18 cellular contexts compared by ENCODE assay signal in the genomic region with DNA sequence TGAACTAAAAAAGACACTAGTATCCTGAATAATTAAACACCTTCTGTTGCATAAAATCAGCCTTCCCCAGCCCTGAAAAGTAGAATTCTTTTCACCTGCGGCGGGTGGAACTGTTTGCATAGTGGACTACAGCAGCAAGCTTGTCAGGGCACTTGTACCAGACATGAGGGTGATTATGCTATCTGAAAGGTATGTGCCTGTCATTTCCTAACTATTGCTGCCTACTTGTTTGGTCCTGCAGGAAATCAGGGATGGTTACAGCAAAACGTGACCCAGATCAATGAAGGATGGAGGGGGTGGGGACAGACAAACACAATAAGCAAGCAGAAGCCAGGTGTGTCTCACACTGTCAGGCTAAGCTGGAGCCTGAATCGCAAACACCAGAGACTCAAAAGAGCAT.
DNase-seq lines count a peak whose midpoint lies in the region; ATAC-seq and TF ChIP-seq lines count a peak whose summit lies in the region.
"Had no signal": no experiment of that assay in that cellular context is flagged by ENCODE, and none has a peak within 500 bp of the region (broad histone marks: within the 10 kb centered on the region; RNA-seq: fewer than 3 reads in every experiment).

No MANE protein-coding gene starts in this region.

- H3K27me3 ChIP-seq in body of pancreas (no peaks in the 10 kb centered on the region), neuronal stem cell (ENCODE audit: control insufficient read depth in 3 of 3, insufficient read depth in 3 of 3, low read depth in 1 of 3, low read length in 3 of 3) (no peaks in the 10 kb centered on the region), ovary (no peaks in the 10 kb centered on the region), mesendoderm (ENCODE audit: insufficient read depth, low read length, poor library complexity) (no peaks in the 10 kb centered on the region)
- H3K27me3 ChIP-seq: adrenal gland had no signal

- no peak overlapping the region for H3K23ac ChIP-seq in neuronal stem cell (ENCODE audit: low read depth, low read length, poor library complexity)
- H3K23ac ChIP-seq in mesendoderm (ENCODE audit: low read length), result no peak overlapping the region

- H3K4ac ChIP-seq in neuronal stem cell (ENCODE audit: low read length), result no peak overlapping the region
- no peak overlapping the region for H3K4ac ChIP-seq in mesendoderm (ENCODE audit: low read depth, low read length)

- peak; percentile 73 for ATAC-seq in body of pancreas
- ATAC-seq: T-cell had no signal

- H2AK5ac ChIP-seq in neuronal stem cell (ENCODE audit: low read depth, low read length), result no peak overlapping the region
- no peak overlapping the region for H2AK5ac ChIP-seq in mesendoderm (ENCODE audit: low read length)

- H2BK15ac ChIP-seq in neuronal stem cell (ENCODE audit: low read length), result no peak overlapping the region
- no peak overlapping the region for H2BK15ac ChIP-seq in mesendoderm (replicated peaks; ENCODE audit: low read depth)

- no peak overlapping the region for H2BK12ac ChIP-seq in neuronal stem cell (ENCODE audit: low read length)

- 44 to 68% methylated on average over 4 of the region's 4 CpGs for WGBS in body of pancreas, 2 donors
- no CpG with 5 or more reads among the region's 4 CpGs for WGBS in neuronal stem cell (ENCODE audit: extremely low coverage in 2 of 2, insufficient read length in 2 of 2, insufficient replicate concordance in 1 of 2), 2 donors
- WGBS in ovary, 3 donors, result 87 to 90% (median 90%) methylated on average over 4 of the region's 4 CpGs
- no CpG with 5 or more reads among the region's 4 CpGs for WGBS in mesendoderm (ENCODE audit: extremely low coverage, insufficient coverage, low lambda C conversion rate)

- H3K27ac Mint-ChIP-seq in T-helper 2 cell treated with Interferon-gamma antibody and Interleukin-4, amounts not matched to agents 5 μg/mL and 100 μg/mL, for 36 hours, result no peak overlapping the region
- H3K27ac Mint-ChIP-seq: activated CD4-positive, alpha-beta T cell treated with anti-CD3 and anti-CD28 coated beads, Interleukin-2, amount 10 ng/mL, durations not matched to agents 24 days and 14 days; T-cell had no signal

- H3K9me3 ChIP-seq in body of pancreas (no peaks in the 10 kb centered on the region), neuronal stem cell (replicated peaks in 1 of 2; ENCODE audit: control insufficient read depth in 2 of 2, insufficient read depth in 1 of 2, low read depth in 1 of 2, low read length in 2 of 2) (no peaks in the 10 kb centered on the region), ovary (no peaks in the 10 kb centered on the region)
- H3K9me3 ChIP-seq: adrenal gland had no signal

- H3K4me3 Mint-ChIP-seq in T-helper 2 cell treated with Interferon-gamma antibody and Interleukin-4, amounts not matched to agents 5 μg/mL and 100 μg/mL, for 36 hours, result no peak overlapping the region
- H3K4me3 Mint-ChIP-seq: activated CD4-positive, alpha-beta T cell treated with anti-CD3 and anti-CD28 coated beads, Interleukin-2, amount 10 ng/mL, durations not matched to agents 24 days and 14 days; CD4-positive, CD25-positive, alpha-beta regulatory T cell; T-cell had no signal

- intact Hi-C loops in body of pancreas (cut with DNase I) (no loop called here), ovary (cut with DNase I) (no loop called here)

- no peak overlapping the region for H2BK5ac ChIP-seq in neuronal stem cell (ENCODE audit: low read length)
- H2BK5ac ChIP-seq in mesendoderm (ENCODE audit: low read length), result no peak overlapping the region

- H4K8ac ChIP-seq in neuronal stem cell (ENCODE audit: low read depth, low read length), result no peak overlapping the region
- no peak overlapping the region for H4K8ac ChIP-seq in mesendoderm (ENCODE audit: low read depth, low read length)

- H4K91ac ChIP-seq in neuronal stem cell (ENCODE audit: low read depth, low read length, poor library complexity), result no peak overlapping the region

- no peak overlapping the region for H3K4me3 ChIP-seq in body of pancreas
- no peak overlapping the region for H3K4me3 ChIP-seq in neuronal stem cell (ENCODE audit: low read length in 2 of 2)
- H3K4me3 ChIP-seq in ovary, result no peak overlapping the region
- H3K4me3 ChIP-seq in mesendoderm (ENCODE audit: low read length), result no peak overlapping the region
- H3K4me3 ChIP-seq: adrenal gland, left ventricle myocardium inferior had no signal

- H3K79me1 ChIP-seq in neuronal stem cell (ENCODE audit: low read depth, low read length) (no peaks in the 10 kb centered on the region), mesendoderm (ENCODE audit: low read length) (no peaks in the 10 kb centered on the region)

- no peak overlapping the region for H2AFZ ChIP-seq in neuronal stem cell (ENCODE audit: low read length)

- H3K27ac ChIP-seq in body of pancreas (no peak overlapping the region), neuronal stem cell (replicated peaks; ENCODE audit: low read length) (no peak overlapping the region), ovary (no peak overlapping the region), mesendoderm (ENCODE audit: low read depth, low read length) (no peak overlapping the region)
- H3K27ac ChIP-seq: adrenal gland, left ventricle myocardium inferior had no signal

- DNase-seq in DMS153 treated with DMSO at 0.1 percent for 48 hours (lab: John Stamatoyannopoulos, UW; ENCODE audit: unreplicated experiment), result peak; percentile 87
- peak; percentile 95 for DNase-seq in NCI-H146 treated with DMSO at 0.1 percent for 48 hours (lab: John Stamatoyannopoulos, UW; ENCODE audit: unreplicated experiment)
- DNase-seq in body of pancreas, result peak in 1 of 4 donors; percentile 16
- no peak for DNase-seq in neuronal stem cell (ENCODE audit: low spot score)
- no peak for DNase-seq in T-helper 2 cell treated with Interferon-gamma antibody and Interleukin-4, amounts not matched to agents 5 μg/mL and 100 μg/mL, for 36 hours (ENCODE audit: low spot score)
- no peak for DNase-seq in ovary
- DNase-seq in mesendoderm, result no peak
- no peak for DNase-seq in effector CD8-positive, alpha-beta T cell (lab: John Stamatoyannopoulos, UW)
- DNase-seq: activated CD4-positive, alpha-beta T cell treated with anti-CD3 and anti-CD28 coated beads, Interleukin-2, amount 10 ng/mL, durations not matched to agents 24 days and 14 days; activated gamma-delta T cell treated with Interleukin-2 at 50 U/mL for 16 hours; adrenal gland; CD4-positive, CD25-positive, alpha-beta regulatory T cell; central memory CD4-positive, alpha-beta T cell; left ventricle myocardium inferior; NCI-H446; Right ventricle myocardium superior; substantia nigra; T-cell had no signal

- H4K5ac ChIP-seq in mesendoderm (ENCODE audit: low read length), result no peak overlapping the region

- H3K9ac ChIP-seq in neuronal stem cell (ENCODE audit: low read depth, low read length, poor library complexity) (peak overlapping the region; percentile 72), mesendoderm (ENCODE audit: low read length) (no peak overlapping the region)

- no peak overlapping the region for H3K56ac ChIP-seq in mesendoderm (ENCODE audit: low read length)

- H3K4me1 ChIP-seq in body of pancreas (no peaks in the 10 kb centered on the region), neuronal stem cell (ENCODE audit: control insufficient read depth in 2 of 2, insufficient read depth in 1 of 2, low read depth in 1 of 2, low read length in 2 of 2) (no peaks in the 10 kb centered on the region), ovary (ENCODE audit: insufficient read depth) (no peaks in the 10 kb centered on the region), mesendoderm (ENCODE audit: control insufficient read depth, low read depth, low read length) (no peaks in the 10 kb centered on the region)
- H3K4me1 ChIP-seq: adrenal gland, left ventricle myocardium inferior had no signal

- TF ChIP-seq EP300 in ovary (IDR thresholded peaks at IDR 0.05), result no peak

- peaks cover 7% of the 10 kb centered on the region for H3K9me3 Mint-ChIP-seq in T-helper 2 cell treated with Interferon-gamma antibody and Interleukin-4, amounts not matched to agents 5 μg/mL and 100 μg/mL, for 36 hours

- TF ChIP-seq CTCF in body of pancreas (IDR thresholded peaks at IDR 0.05) (no peak), ovary (IDR thresholded peaks at IDR 0.05) (no peak)

- H3K18ac ChIP-seq in neuronal stem cell (ENCODE audit: low read length), result no peak overlapping the region
- H3K18ac ChIP-seq in mesendoderm (ENCODE audit: low read length), result no peak overlapping the region

- H3K14ac ChIP-seq in neuronal stem cell (ENCODE audit: low read length), result no peak overlapping the region

- no peaks in the 10 kb centered on the region for H3K36me3 ChIP-seq in body of pancreas (replicated peaks in 1 of 2; ENCODE audit: insufficient read depth in 1 of 2, low read depth in 2 of 2)
- H3K36me3 ChIP-seq in neuronal stem cell (replicated peaks in 1 of 2; ENCODE audit: control insufficient read depth in 2 of 2, insufficient read depth in 2 of 2, low read length in 2 of 2), result no peaks in the 10 kb centered on the region
- no peaks in the 10 kb centered on the region for H3K36me3 ChIP-seq in ovary
- no peaks in the 10 kb centered on the region for H3K36me3 ChIP-seq in mesendoderm (ENCODE audit: control insufficient read depth, insufficient read depth, low read length)
- H3K36me3 ChIP-seq: adrenal gland, left ventricle myocardium inferior had no signal

- TF ChIP-seq POLR2A in body of pancreas (IDR thresholded peaks at IDR 0.05) (no peak), ovary (IDR thresholded peaks at IDR 0.05) (no peak)

- H3K4me2 ChIP-seq in neuronal stem cell (ENCODE audit: insufficient read depth, low read length, poor library complexity, severe bottlenecking) (no peak overlapping the region), mesendoderm (ENCODE audit: low read length) (no peak overlapping the region)

- H3K79me2 ChIP-seq in mesendoderm (ENCODE audit: control insufficient read depth, insufficient read depth, low read length), result no peaks in the 10 kb centered on the region

- H2BK120ac ChIP-seq in neuronal stem cell (ENCODE audit: low read depth, low read length) (no peak overlapping the region), mesendoderm (ENCODE audit: low read depth, low read length) (no peak overlapping the region)

- H3K36me3 Mint-ChIP-seq in T-helper 2 cell treated with Interferon-gamma antibody and Interleukin-4, amounts not matched to agents 5 μg/mL and 100 μg/mL, for 36 hours (ENCODE audit: low read depth), result peaks cover 4% of the 10 kb centered on the region

- peaks cover 13% of the 10 kb centered on the region for H3K4me1 Mint-ChIP-seq in T-helper 2 cell treated with Interferon-gamma antibody and Interleukin-4, amounts not matched to agents 5 μg/mL and 100 μg/mL, for 36 hours (ENCODE audit: low read depth)

- H3K27me3 Mint-ChIP-seq in T-helper 2 cell treated with Interferon-gamma antibody and Interleukin-4, amounts not matched to agents 5 μg/mL and 100 μg/mL, for 36 hours (ENCODE audit: low read depth), result peaks cover 27% of the 10 kb centered on the region
- H3K27me3 Mint-ChIP-seq: CD4-positive, CD25-positive, alpha-beta regulatory T cell; T-cell had no signal

Comparison
In these comparisons a context has a peak if more than half of its experiments do, and no peak if none do; other contexts are left out.
1. DNase-seq: peak in DMS153 treated with DMSO at 0.1 percent for 48 hours (single experiment) and NCI-H146 treated with DMSO at 0.1 percent for 48 hours (single experiment); none in neuronal stem cell (single experiment), T-helper 2 cell treated with Interferon-gamma antibody and Interleukin-4, amounts not matched to agents 5 μg/mL and 100 μg/mL, for 36 hours (single experiment), ovary (0 of 5), mesendoderm (single experiment) and effector CD8-positive, alpha-beta T cell (single experiment).